In the genomic region with DNA sequence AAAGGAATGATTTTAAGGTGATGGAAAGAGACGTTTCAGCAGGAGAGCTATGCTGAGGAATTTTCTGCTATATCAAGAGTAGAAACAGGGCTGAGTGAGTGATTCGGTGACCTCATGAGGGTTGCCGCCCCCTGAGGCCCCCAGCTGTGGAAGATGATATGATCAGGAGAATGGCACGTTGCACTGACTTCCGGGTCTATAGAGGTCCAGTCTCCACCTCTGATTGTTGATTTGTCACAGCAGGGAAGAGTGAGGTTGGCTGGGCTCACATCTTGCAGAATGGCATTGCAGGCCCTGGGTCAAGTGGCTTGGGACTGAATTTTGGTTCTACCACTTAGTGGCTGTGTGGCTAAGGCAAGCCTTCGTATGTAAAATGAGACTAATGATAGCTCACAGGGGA, we compare ENCODE assay signal across 13 cellular contexts.
"Had no signal": no experiment of that assay in that cellular context is flagged by ENCODE, and none has a peak within 500 bp of the region (broad histone marks: within the 10 kb centered on the region; RNA-seq: fewer than 3 reads in every experiment).

No MANE protein-coding gene starts in this region.

- H3K4me1 ChIP-seq: lower lobe of right lung, tibial artery had no signal

- H3K36me3 ChIP-seq: heart right ventricle, lower lobe of right lung, tibial artery had no signal

- ATAC-seq: activated CD8-positive, alpha-beta T cell treated with anti-CD3 and anti-CD28 coated beads for 36 hours; activated T-helper 17 cell treated with anti-CD3 and anti-CD28 coated beads, Interleukin-2, amount 50 U/mL, for 72 hours; lower lobe of right lung had no signal

- H3K9me3 ChIP-seq: lower lobe of right lung, tibial artery had no signal

- H3K27me3 ChIP-seq: heart right ventricle, tibial artery had no signal

- DNase-seq: activated CD4-positive, alpha-beta T cell treated with anti-CD3 and anti-CD28 coated beads, Interleukin-2, amount 10 ng/mL, durations not matched to agents 24 days and 14 days; activated CD8-positive, alpha-beta T cell treated with anti-CD3 and anti-CD28 coated beads for 36 hours; activated naive CD4-positive, alpha-beta T cell; activated naive CD8-positive, alpha-beta T cell treated with anti-CD3 and anti-CD28 coated beads for 36 hours; activated T-cell treated with anti-CD3 and anti-CD28 coated beads, Interleukin-2, amount 50 U/mL, for 1 hour; immature natural killer cell; lower lobe of right lung; stimulated activated CD4-positive, alpha-beta T cell treated with anti-CD3 and anti-CD28 coated beads, Interleukin-2, amount 100 ng/mL, for 24 hours; stimulated activated naive CD4-positive, alpha-beta T cell treated with Interleukin-2 at 50 U/mL for 16 hours; tibial artery had no signal

- H3K27ac ChIP-seq: lower lobe of right lung, tibial artery had no signal

- H3K4me3 ChIP-seq: dorsolateral prefrontal cortex, heart right ventricle, lower lobe of right lung, tibial artery had no signal
